ENCODE assay signal across 9 cellular contexts in genomic region chr14:96098309-96098998, GRCh38. TPM values are rescaled to one million over a fixed set of nuclear protein-coding genes. Genes with fewer than 3 reads are reported as not detected.
DNase-seq lines count a peak whose midpoint lies in the region; ATAC-seq and TF ChIP-seq lines count a peak whose summit lies in the region.
"Had no signal": no experiment of that assay in that cellular context is flagged by ENCODE, and none has a peak within 500 bp of the region (broad histone marks: within the 10 kb centered on the region; RNA-seq: fewer than 3 reads in every experiment).

No MANE protein-coding gene starts in this region.

- peaks cover 54% of the 10 kb centered on the region for H3K4me1 ChIP-seq in PC-9 (replicated peaks; ENCODE audit: insufficient read depth)

- H3K9me3 ChIP-seq in PC-9 (ENCODE audit: insufficient read depth, low read depth), result no peaks in the 10 kb centered on the region

- H3K4me1 Mint-ChIP-seq in endothelial cell (ENCODE audit: unreplicated experiment), result no peaks in the 10 kb centered on the region

- intact Hi-C loops in PC-9 (cut with micrococcal nuclease; ENCODE audit: unreplicated experiment), result loop anchor here (1.0 to 5.0 kb wide), 2 partner anchors 42 to 536 kb away; no protein-coding TSS in a partner anchor

- H3K36me3 ChIP-seq in PC-9 (ENCODE audit: low read depth), result no peaks in the 10 kb centered on the region

- ATAC-seq in GM21528 (IDR thresholded peaks at IDR 0.05; ENCODE audit: low FRiP score, unreplicated experiment) (no peak), GM21515 (IDR thresholded peaks at IDR 0.05; ENCODE audit: unreplicated experiment) (no peak), HG03095 (IDR thresholded peaks at IDR 0.05; ENCODE audit: unreplicated experiment) (no peak)

- CTCF ChIA-PET in PC-9 (lab: Charles Lee), result interaction anchor here (0.6 to 1.6 kb wide), 2 partner anchors 38 to 42 kb away, joined by 9 to 15 read pairs; no protein-coding TSS in a partner anchor

- peak; percentile 69 for DNase-seq in EL
- DNase-seq in LHCN-M2 (ENCODE audit: low read depth), result peak; percentile 74
- DNase-seq in PC-9, result peak in 1 of 2 experiments; percentile 70
- peak; percentile 70 for DNase-seq in endothelial cell (ENCODE audit: low spot score)
- DNase-seq in myocyte (ENCODE audit: low read depth), result peak; percentile 94
- DNase-seq: activated B cell treated with CpG ODN at 0.5 μM for 24 hours had no signal

- H3K79me2 ChIP-seq in PC-9 (ENCODE audit: low read depth), result no peaks in the 10 kb centered on the region

- no peaks in the 10 kb centered on the region for H3K27me3 ChIP-seq in PC-9 (ENCODE audit: insufficient read depth, low read depth)

- TF ChIP-seq CTCF in PC-9 (conservative IDR thresholded peaks at IDR 0.05), result peak; percentile 80
- peak; percentile 46 for TF ChIP-seq CTCF in endothelial cell (IDR thresholded peaks at IDR 0.05; ENCODE audit: unreplicated experiment)

- no peak overlapping the region for H3K27ac ChIP-seq in PC-9

- POLR2A ChIA-PET in PC-9 (lab: Charles Lee; ENCODE audit: unreplicated experiment), result no interaction called here

- H3K36me3 Mint-ChIP-seq in endothelial cell (ENCODE audit: low read depth, unreplicated experiment), result no peaks in the 10 kb centered on the region

- H3K9me2 ChIP-seq in PC-9 (ENCODE audit: insufficient read depth), result no peaks in the 10 kb centered on the region

- H3K4me3 Mint-ChIP-seq in endothelial cell (ENCODE audit: unreplicated experiment), result no peak overlapping the region
- H3K4me3 Mint-ChIP-seq: activated B cell treated with CpG ODN at 0.5 μM for 24 hours had no signal

- no peak overlapping the region for H3K4me3 ChIP-seq in PC-9

- no TSS peak for BruUV-seq in PC-9 (replicated peaks; lab: Mats Ljungman, UMichigan)

- peaks cover 4% of the 10 kb centered on the region for H3K27me3 Mint-ChIP-seq in endothelial cell (ENCODE audit: unreplicated experiment)
- H3K27me3 Mint-ChIP-seq: activated B cell treated with CpG ODN at 0.5 μM for 24 hours had no signal

- H3K27ac Mint-ChIP-seq in endothelial cell (ENCODE audit: unreplicated experiment), result no peak overlapping the region
- H3K27ac Mint-ChIP-seq: activated B cell treated with CpG ODN at 0.5 μM for 24 hours had no signal

- H2AFZ ChIP-seq in PC-9, result no peak overlapping the region

- H3F3A ChIP-seq in PC-9 (ENCODE audit: insufficient read depth, low read depth), result peaks cover 15% of the 10 kb centered on the region; the same call in 1 of the 2 replicates

- no peaks in the 10 kb centered on the region for H3K9me3 Mint-ChIP-seq in endothelial cell (ENCODE audit: unreplicated experiment)
- H3K9me3 Mint-ChIP-seq: activated B cell treated with CpG ODN at 0.5 μM for 24 hours had no signal

- H3K4me2 ChIP-seq in PC-9, result no peak overlapping the region

- no peaks in the 10 kb centered on the region for H4K20me1 ChIP-seq in PC-9 (ENCODE audit: insufficient read depth)

RNA-seq across cellular contexts. Expression of gene C14orf132, which starts 59.3 kb away (rescaled TPM):
- total RNA-seq in LHCN-M2 (2014; rRNA removed) (7.9 and 8.1 TPM in 2 replicates), PC-9 (2021) (not detected in 2 replicates), endothelial cell (ENCODE audit: unreplicated experiment) (4.4 TPM), myocyte (30.2 and 35.7 TPM in 2 replicates)
- polyA plus RNA-seq in LHCN-M2 (2012), result 9.1 TPM
- polyA plus RNA-seq in myocyte (2012), result 41.7 TPM
